ENCODE assay signal across 20 cellular contexts in the genomic region with DNA sequence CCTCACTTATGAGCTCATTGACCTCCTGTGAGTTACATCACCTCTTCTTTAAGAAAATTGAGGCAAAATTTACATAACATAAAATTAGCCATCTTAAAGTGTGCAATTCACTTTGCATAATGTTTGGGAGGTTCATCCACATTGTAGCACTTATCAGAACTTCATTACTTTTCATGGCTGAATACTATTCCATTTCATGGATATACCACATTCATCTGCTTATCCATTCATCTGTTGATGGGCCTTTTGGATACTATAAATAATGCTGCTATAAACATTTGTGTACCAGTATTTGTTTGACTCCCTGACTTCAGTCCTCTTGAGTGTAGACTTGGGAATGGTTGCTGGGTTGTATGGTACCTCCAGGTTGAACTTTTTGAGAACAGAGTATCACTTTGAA.
"Had no signal": no experiment of that assay in that cellular context is flagged by ENCODE, and none has a peak within 500 bp of the region (broad histone marks: within the 10 kb centered on the region; RNA-seq: fewer than 3 reads in every experiment).

No MANE protein-coding gene starts in this region.

- H3K4me1 Mint-ChIP-seq: IgD-negative memory B cell had no signal

- FAIRE-seq: HTR-8/SVneo, RCC 7860 had no signal

- H3K27me3 ChIP-seq: MG63 had no signal

- H3K4me3 Mint-ChIP-seq: IgD-negative memory B cell had no signal

- H3K27ac ChIP-seq: HL-60 had no signal

- H3K36me3 ChIP-seq: MG63 had no signal

- H3K4me3 ChIP-seq: MG63 had no signal

- H3K27me3 Mint-ChIP-seq: IgD-negative memory B cell had no signal

- DNase-seq: Karpas-422, KBM-7, MG63, NCI-H1092 treated with DMSO at 0.1 percent for 48 hours, NCI-H1436, NCI-H187, NCI-H2029, NCI-H2081 treated with DMSO at 0.1 percent for 48 hours, NCI-H2171, NCI-H226, NCI-H510A, NCI-H524 treated with DMSO at 0.1 percent for 48 hours, NCI-H69, NCI-H774, RPMI8226, SHP77 had no signal
